Comparison of ENCODE assay signal across 25 cellular contexts in the genomic region with DNA sequence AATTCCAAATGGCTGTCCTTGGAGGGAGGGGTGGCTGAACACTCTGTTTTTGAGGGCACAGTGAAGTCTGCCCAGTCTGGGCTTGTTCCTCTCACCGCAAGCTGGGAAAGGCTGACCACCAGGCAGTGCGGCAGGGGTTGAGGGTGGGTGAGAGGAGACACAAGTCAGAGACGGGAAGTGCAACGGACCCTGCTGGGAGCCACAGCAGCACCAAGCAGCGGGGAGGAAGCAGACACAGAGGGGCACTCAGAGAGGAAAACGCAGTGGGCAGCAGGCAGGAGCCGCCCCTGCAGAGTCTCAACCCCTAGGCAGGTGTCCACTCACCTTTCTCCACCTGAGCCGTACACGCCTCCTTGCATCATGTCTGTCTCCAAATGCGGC. TPM values are rescaled to one million over a fixed set of nuclear protein-coding genes. Genes with fewer than 3 reads are reported as not detected.
A peak's percentile ranks its signal among the peaks of the same experiment; 100 is the strongest.
DNase-seq lines count a peak whose midpoint lies in the region; ATAC-seq and TF ChIP-seq lines count a peak whose summit lies in the region.
"Had no signal": no experiment of that assay in that cellular context is flagged by ENCODE, and none has a peak within 500 bp of the region (broad histone marks: within the 10 kb centered on the region; RNA-seq: fewer than 3 reads in every experiment).

No MANE protein-coding gene starts in this region.

- no peak for DNase-seq in right atrium auricular region (ENCODE audit: low spot score)
- DNase-seq in cardiac septum (ENCODE audit: low spot score), result no peak
- no peak for DNase-seq in glutamatergic neuron
- DNase-seq in lower leg skin (ENCODE audit: low spot score in 2 of 2), result no peak
- no peak for DNase-seq in OCI-LY7 (ENCODE audit: low spot score)
- DNase-seq in PC-9, result no peak
- DNase-seq: ACHN; activated CD4-positive, alpha-beta T cell treated with anti-CD3 and anti-CD28 coated beads for 36 hours; body of pancreas; effector CD8-positive, alpha-beta T cell; EL; kidney glomerular epithelial cell; mesendoderm; NCI-H1105 treated with DMSO at 0.1 percent for 48 hours; NCI-H2081; T-helper 1 cell; thyroid gland had no signal

- H3K36me3 Mint-ChIP-seq in glutamatergic neuron (ENCODE audit: unreplicated experiment), result no peaks in the 10 kb centered on the region

- TF ChIP-seq POLR2A in lower leg skin (IDR thresholded peaks at IDR 0.05), result no peak

- H3K36me3 ChIP-seq in right atrium auricular region, result peaks cover 48% of the 10 kb centered on the region
- H3K36me3 ChIP-seq in skeletal muscle tissue (ENCODE audit: control insufficient read depth in 3 of 3, insufficient read depth in 3 of 3, low read length in 3 of 3), result peaks cover 47 to 53% (median 49%) of the 10 kb centered on the region in 3 donors
- peaks cover 92% of the 10 kb centered on the region for H3K36me3 ChIP-seq in OCI-LY7 (ENCODE audit: insufficient read depth, low read length)
- peaks cover 33% of the 10 kb centered on the region; the same call in 1 of the 2 replicates for H3K36me3 ChIP-seq in PC-9 (ENCODE audit: low read depth)

- peak overlapping the region in 1 of 2 donors; percentile 2 for H3K4me3 ChIP-seq in right atrium auricular region
- H3K4me3 ChIP-seq in skeletal muscle tissue (ENCODE audit: low read length in 3 of 3), result peak overlapping the region; percentile 1 to 35 (median 3)
- H3K4me3 ChIP-seq in lower leg skin (ENCODE audit: low read depth, poor library complexity, severe bottlenecking), result no peak overlapping the region
- no peak overlapping the region for H3K4me3 ChIP-seq in OCI-LY7 (ENCODE audit: low read depth, low read length, poor library complexity, severe bottlenecking)
- no peak overlapping the region for H3K4me3 ChIP-seq in PC-9
- H3K4me3 ChIP-seq: body of pancreas, SJSA1, thyroid gland had no signal

- no peak for ATAC-seq in HG03025 (IDR thresholded peaks at IDR 0.05; ENCODE audit: low FRiP score, unreplicated experiment)
- ATAC-seq: activated CD4-positive, alpha-beta T cell treated with anti-CD3 and anti-CD28 coated beads for 36 hours; body of pancreas; esophagus mucosa had no signal

- H3K4me1 Mint-ChIP-seq in glutamatergic neuron (ENCODE audit: low read depth, unreplicated experiment), result peaks cover 44% of the 10 kb centered on the region

- peak overlapping the region; percentile 75 for H3K4me3 Mint-ChIP-seq in glutamatergic neuron (ENCODE audit: unreplicated experiment)
- H3K4me3 Mint-ChIP-seq: activated CD4-positive, alpha-beta T cell treated with anti-CD3 and anti-CD28 coated beads for 36 hours; CD14-positive monocyte; nephron had no signal

- intact Hi-C loops in cardiac septum (cut with DNase I), result no loop called here
- intact Hi-C loops in lower leg skin (cut with DNase I; ENCODE audit: low total_unique reads), result no loop called here
- intact Hi-C loops in OCI-LY7 (cut with micrococcal nuclease; ENCODE audit: unreplicated experiment), result no loop called here
- intact Hi-C loops in PC-9 (cut with micrococcal nuclease; ENCODE audit: unreplicated experiment), result no loop called here

- no peaks in the 10 kb centered on the region for H3K27me3 ChIP-seq in right atrium auricular region
- H3K27me3 ChIP-seq in skeletal muscle tissue (ENCODE audit: control insufficient read depth in 3 of 3, insufficient read depth in 3 of 3, low read length in 3 of 3), result no peaks in the 10 kb centered on the region
- H3K27me3 ChIP-seq in PC-9 (ENCODE audit: insufficient read depth, low read depth), result no peaks in the 10 kb centered on the region
- H3K27me3 ChIP-seq: body of pancreas, SJSA1, thyroid gland had no signal

- H3F3A ChIP-seq in PC-9 (ENCODE audit: insufficient read depth, low read depth), result no peaks in the 10 kb centered on the region

- H3K79me2 ChIP-seq in OCI-LY7 (ENCODE audit: insufficient read depth, low read depth, low read length) (peaks cover 48% of the 10 kb centered on the region), PC-9 (ENCODE audit: low read depth) (peaks cover 64% of the 10 kb centered on the region)

- H3K9ac ChIP-seq in skeletal muscle tissue (ENCODE audit: low read depth in 1 of 3, low read length in 3 of 3), result peak overlapping the region; percentile 2 to 66 (median 26)
- H3K9ac ChIP-seq: parathyroid adenoma had no signal

- TF ChIP-seq CTCF in right atrium auricular region (IDR thresholded peaks at IDR 0.05), result no peak
- no peak for TF ChIP-seq CTCF in glutamatergic neuron (IDR thresholded peaks at IDR 0.05; ENCODE audit: partially characterized antibody, unreplicated experiment)
- no peak for TF ChIP-seq CTCF in lower leg skin (IDR thresholded peaks at IDR 0.05)
- TF ChIP-seq CTCF in OCI-LY7 (conservative IDR thresholded peaks at IDR 0.05; ENCODE audit: low read length), result no peak
- no peak for TF ChIP-seq CTCF in PC-9 (conservative IDR thresholded peaks at IDR 0.05)

- H3K9me2 ChIP-seq in OCI-LY7 (ENCODE audit: insufficient read depth, low read length) (no peaks in the 10 kb centered on the region), PC-9 (ENCODE audit: insufficient read depth) (no peaks in the 10 kb centered on the region)

- peaks cover 14% of the 10 kb centered on the region for H3K27me3 Mint-ChIP-seq in glutamatergic neuron (ENCODE audit: unreplicated experiment)
- H3K27me3 Mint-ChIP-seq: activated CD4-positive, alpha-beta T cell treated with anti-CD3 and anti-CD28 coated beads for 36 hours had no signal

- no peaks in the 10 kb centered on the region for H3K9me3 ChIP-seq in right atrium auricular region
- no peaks in the 10 kb centered on the region for H3K9me3 ChIP-seq in skeletal muscle tissue (ENCODE audit: control insufficient read depth in 3 of 3, low read length in 3 of 3)
- no peaks in the 10 kb centered on the region for H3K9me3 ChIP-seq in OCI-LY7 (ENCODE audit: low read length)
- H3K9me3 ChIP-seq in PC-9 (ENCODE audit: insufficient read depth, low read depth), result no peaks in the 10 kb centered on the region
- H3K9me3 ChIP-seq: body of pancreas, SJSA1, thyroid gland had no signal

- POLR2A ChIA-PET in OCI-LY7 (lab: Charles Lee), result no interaction called here
- POLR2A ChIA-PET in PC-9 (lab: Charles Lee; ENCODE audit: unreplicated experiment), result no interaction called here

- H2AFZ ChIP-seq in OCI-LY7 (ENCODE audit: low read length), result no peak overlapping the region
- H2AFZ ChIP-seq in PC-9, result no peak overlapping the region
- H2AFZ ChIP-seq: parathyroid adenoma had no signal

- H3K27ac Mint-ChIP-seq in glutamatergic neuron (ENCODE audit: unreplicated experiment), result peak overlapping the region; percentile 85
- H3K27ac Mint-ChIP-seq: activated CD4-positive, alpha-beta T cell treated with anti-CD3 and anti-CD28 coated beads for 36 hours; nephron had no signal

- 92 to 93% methylated on average over 10 of the region's 10 CpGs for WGBS in lower leg skin, 2 donors

- CTCF ChIA-PET in OCI-LY7 (lab: Charles Lee; ENCODE audit: unreplicated experiment), result no interaction called here
- CTCF ChIA-PET in PC-9 (lab: Charles Lee), result no interaction called here

- peak overlapping the region; percentile 77 to 85 for H3K27ac ChIP-seq in right atrium auricular region
- H3K27ac ChIP-seq in skeletal muscle tissue (ENCODE audit: low read depth, low read length), result peak overlapping the region; percentile 79
- no peak overlapping the region for H3K27ac ChIP-seq in OCI-LY7 (ENCODE audit: low read depth, low read length, poor library complexity, severe bottlenecking)
- no peak overlapping the region for H3K27ac ChIP-seq in PC-9
- H3K27ac ChIP-seq: body of pancreas, HL-60, parathyroid adenoma, SJSA1, thyroid gland had no signal

- H3K4me2 ChIP-seq in OCI-LY7 (ENCODE audit: low read length) (no peak overlapping the region), PC-9 (no peak overlapping the region)

- peaks cover 9% of the 10 kb centered on the region for H3K9me3 Mint-ChIP-seq in glutamatergic neuron (ENCODE audit: unreplicated experiment)
- H3K9me3 Mint-ChIP-seq: nephron had no signal

- 0 out of 2 replicates have a peak, but pooled peaks cover 4% of the 10 kb centered on the region for H4K20me1 ChIP-seq in OCI-LY7 (ENCODE audit: insufficient read depth, low read length)
- peaks cover 80% of the 10 kb centered on the region for H4K20me1 ChIP-seq in PC-9 (ENCODE audit: insufficient read depth)

- H3K4me1 ChIP-seq in right atrium auricular region (peaks cover 0 to 69% of the 10 kb centered on the region in 2 donors), skeletal muscle tissue (ENCODE audit: control insufficient read depth in 3 of 3, insufficient read depth in 3 of 3, low read length in 3 of 3) (peaks cover 64 to 82% (median 71%) of the 10 kb centered on the region in 3 donors), OCI-LY7 (ENCODE audit: insufficient read depth, low read length, poor library complexity, severe bottlenecking) (peaks cover 12% of the 10 kb centered on the region), PC-9 (replicated peaks; ENCODE audit: insufficient read depth) (no peaks in the 10 kb centered on the region)
- H3K4me1 ChIP-seq: SJSA1 had no signal

- BruUV-seq in OCI-LY7 (replicated peaks; lab: Mats Ljungman, UMichigan) (no TSS peak), PC-9 (replicated peaks; lab: Mats Ljungman, UMichigan) (no TSS peak)

RNA-seq across cellular contexts. Expression of a gene that starts 15.6 kb away (rescaled TPM):
- total RNA-seq in right atrium auricular region, result 10 to 100 TPM; 66.5 to 78.2 TPM
- 63.1 TPM for total RNA-seq in cardiac septum
- 354 TPM for total RNA-seq in glutamatergic neuron (ENCODE audit: unreplicated experiment)
- total RNA-seq in skeletal muscle tissue, result 39.1 TPM
- 100 to 1,000 TPM in 2 of 4 donors, 10 to 100 TPM in 2; 82.4 to 141 (median 95.3) TPM for total RNA-seq in lower leg skin
- total RNA-seq in OCI-LY7 (2014; rRNA removed; shearing (Covaris generic)), result 119 and 122 TPM in 2 replicates
- 124 and 143 TPM in 2 replicates for total RNA-seq in OCI-LY7 (2022)
- 49.9 and 62.4 TPM in 2 replicates for total RNA-seq in PC-9 (2021)

RNA-seq across cellular contexts. Expression of a gene that starts 23.6 kb away (rescaled TPM):
- total RNA-seq in right atrium auricular region (10 to 100 TPM; 12.3 to 17.9 TPM), cardiac septum (19.2 TPM), glutamatergic neuron (ENCODE audit: unreplicated experiment) (28.9 TPM), skeletal muscle tissue (13.6 TPM), lower leg skin (10 to 100 TPM; 28.8 to 53.1 (median 34.8) TPM), OCI-LY7 (2022) (51.3 and 52.3 TPM in 2 replicates), PC-9 (2021) (39.5 and 43.4 TPM in 2 replicates)
- 22.2 and 26.4 TPM in 2 replicates for total RNA-seq in OCI-LY7 (2014; rRNA removed; shearing (Covaris generic))

RNA-seq across cellular contexts. Expression of a gene that starts 46.6 kb away (rescaled TPM):
- total RNA-seq in right atrium auricular region (10 to 100 TPM; 22.4 to 44.2 TPM), cardiac septum (21.6 TPM), glutamatergic neuron (ENCODE audit: unreplicated experiment) (106 TPM), skeletal muscle tissue (3.7 TPM), lower leg skin (10 to 100 TPM; 28.4 to 52.9 (median 43.8) TPM), OCI-LY7 (2022) (35.9 and 38.3 TPM in 2 replicates), PC-9 (2021) (27.3 and 31.6 TPM in 2 replicates)
- 13.5 and 16.4 TPM in 2 replicates for total RNA-seq in OCI-LY7 (2014; rRNA removed; shearing (Covaris generic))

Comparison
In these comparisons a context has a peak if more than half of its experiments do, and no peak if none do; other contexts are left out.
1. H3K27ac ChIP-seq: peak in right atrium auricular region (2 of 2) and skeletal muscle tissue (single experiment); none in OCI-LY7 (single experiment) and PC-9 (single experiment).
2. H3K4me3 ChIP-seq: peak in skeletal muscle tissue (3 of 3); none in lower leg skin (single experiment), OCI-LY7 (single experiment) and PC-9 (single experiment).